9 cellular contexts compared by ENCODE assay signal in genomic region chr7:16648551-16648950, GRCh38. TPM values are rescaled to one million over a fixed set of nuclear protein-coding genes. Genes with fewer than 3 reads are reported as not detected.
DNase-seq lines count a peak whose midpoint lies in the region; ATAC-seq and TF ChIP-seq lines count a peak whose summit lies in the region.
"Had no signal": no experiment of that assay in that cellular context is flagged by ENCODE, and none has a peak within 500 bp of the region (broad histone marks: within the 10 kb centered on the region; RNA-seq: fewer than 3 reads in every experiment).

No MANE protein-coding gene starts in this region.

- H3K9me3 Mint-ChIP-seq in T-helper 1 cell treated with Interleukin-12 subunit alpha and Interleukin-12 subunit beta and Interleukin-4 antibody, amounts not matched to agents 30 μg/mL and 1 μg/mL, for 36 hours, result no peaks in the 10 kb centered on the region
- no peaks in the 10 kb centered on the region for H3K9me3 Mint-ChIP-seq in progenitor cell of endocrine pancreas (ENCODE audit: low read depth)

- TF ChIP-seq CTCF in progenitor cell of endocrine pancreas (IDR thresholded peaks at IDR 0.05; ENCODE audit: unreplicated experiment), result no peak

- DNase-seq in T-helper 1 cell, result no peak
- peak; percentile 27 for DNase-seq in NCI-H146 (lab: John Stamatoyannopoulos, UW)
- peak in 1 of 61 donors; percentile 43 for DNase-seq in caudate nucleus (lab: John Stamatoyannopoulos, UW)
- DNase-seq in progenitor cell of endocrine pancreas (ENCODE audit: low spot score, unreplicated experiment), result no peak
- no peak for DNase-seq in EL
- no peak for DNase-seq in activated effector memory CD4-positive, alpha-beta T cell treated with Interleukin-2 at 50 U/mL for 16 hours
- DNase-seq: T-helper 9 cell had no signal

- H3K27ac ChIP-seq in caudate nucleus (ENCODE audit: low read depth, low read length), result peak overlapping the region; percentile 3

- H3K36me3 Mint-ChIP-seq in T-helper 1 cell treated with Interleukin-12 subunit alpha and Interleukin-12 subunit beta and Interleukin-4 antibody, amounts not matched to agents 30 μg/mL and 1 μg/mL, for 36 hours (ENCODE audit: low read depth), result no peaks in the 10 kb centered on the region
- H3K36me3 Mint-ChIP-seq in progenitor cell of endocrine pancreas (ENCODE audit: insufficient read depth), result no peaks in the 10 kb centered on the region

- peak overlapping the region; percentile 14 for H3K4me3 Mint-ChIP-seq in T-helper 1 cell treated with Interleukin-12 subunit alpha and Interleukin-12 subunit beta and Interleukin-4 antibody, amounts not matched to agents 30 μg/mL and 1 μg/mL, for 36 hours
- peak overlapping the region; percentile 30 for H3K4me3 Mint-ChIP-seq in progenitor cell of endocrine pancreas (ENCODE audit: low read depth)

- no peak for ATAC-seq in GM18511 (IDR thresholded peaks at IDR 0.05; ENCODE audit: unreplicated experiment)

- no peak overlapping the region for H3K27ac Mint-ChIP-seq in T-helper 1 cell treated with Interleukin-12 subunit alpha and Interleukin-12 subunit beta and Interleukin-4 antibody, amounts not matched to agents 30 μg/mL and 1 μg/mL, for 36 hours
- H3K27ac Mint-ChIP-seq in progenitor cell of endocrine pancreas, result no peak overlapping the region

- H3K27me3 Mint-ChIP-seq in T-helper 1 cell treated with Interleukin-12 subunit alpha and Interleukin-12 subunit beta and Interleukin-4 antibody, amounts not matched to agents 30 μg/mL and 1 μg/mL, for 36 hours (ENCODE audit: low read depth), result no peaks in the 10 kb centered on the region
- no peaks in the 10 kb centered on the region for H3K27me3 Mint-ChIP-seq in progenitor cell of endocrine pancreas

- H3K4me1 Mint-ChIP-seq in T-helper 1 cell treated with Interleukin-12 subunit alpha and Interleukin-12 subunit beta and Interleukin-4 antibody, amounts not matched to agents 30 μg/mL and 1 μg/mL, for 36 hours (ENCODE audit: low read depth), result peaks cover 51% of the 10 kb centered on the region
- H3K4me1 Mint-ChIP-seq in progenitor cell of endocrine pancreas (ENCODE audit: low read depth), result peaks cover 38% of the 10 kb centered on the region

RNA-seq across cellular contexts. Expression of gene BZW2, which starts 2.6 kb away (rescaled TPM):
- total RNA-seq in progenitor cell of endocrine pancreas, result 72.7 and 75.6 TPM in 2 replicates

RNA-seq across cellular contexts. Expression of gene ANKMY2, which starts 3.0 kb away (rescaled TPM):
- 26.4 and 26.5 TPM in 2 replicates for total RNA-seq in progenitor cell of endocrine pancreas
